11 cellular contexts compared by ENCODE assay signal in genomic region chr2:37599688-37600525, GRCh38.
DNase-seq lines count a peak whose midpoint lies in the region; ATAC-seq, FAIRE-seq and TF ChIP-seq lines count a peak whose summit lies in the region.
"Had no signal": no experiment of that assay in that cellular context is flagged by ENCODE, and none has a peak within 500 bp of the region (broad histone marks: within the 10 kb centered on the region; RNA-seq: fewer than 3 reads in every experiment).

No MANE protein-coding gene starts in this region.

- H3K27me3 ChIP-seq in H1 (replicated peaks in 1 of 4; ENCODE audit: control insufficient read depth in 3 of 4, extremely low read depth in 1 of 4, insufficient read depth in 3 of 4, low read length in 3 of 4) (no peaks in the 10 kb centered on the region), tibial artery (no peaks in the 10 kb centered on the region), Karpas-422 (ENCODE audit: low read length) (no peaks in the 10 kb centered on the region)

- H3K56ac ChIP-seq in H1 (replicated peaks; ENCODE audit: insufficient read length, low read depth, low read length), result no peak overlapping the region

- H3K23ac ChIP-seq in H1 (ENCODE audit: insufficient read length), result no peak overlapping the region

- H2AFZ ChIP-seq in H1 (ENCODE audit: low read length), result peak overlapping the region; percentile 62; the same call in 1 of the 2 replicates
- H2AFZ ChIP-seq in Karpas-422 (ENCODE audit: low read length), result no peak overlapping the region

- H3K4me3 ChIP-seq in H1 (ENCODE audit: extremely low read depth in 1 of 4, insufficient read depth in 2 of 4, low read depth in 3 of 4, low read length in 4 of 4) (no peak overlapping the region), tibial artery (no peak overlapping the region), Karpas-422 (ENCODE audit: low read length) (no peak overlapping the region)

- no peaks in the 10 kb centered on the region for H3K9me2 ChIP-seq in Karpas-422 (replicated peaks; ENCODE audit: insufficient read depth, low read length)

- TF ChIP-seq CTCF in H1 (IDR thresholded peaks at IDR 0.05; ENCODE audit: control extremely low read depth in 1 of 3, insufficient read depth in 1 of 3, low read depth in 1 of 3, low read length in 3 of 3) (no peak), osteocyte (IDR thresholded peaks at IDR 0.05) (no peak), tibial artery (IDR thresholded peaks at IDR 0.05) (no peak)

- H2BK20ac ChIP-seq in H1 (ENCODE audit: low read length), result no peak overlapping the region

- H4K20me1 ChIP-seq in H1 (replicated peaks in 1 of 2; ENCODE audit: control insufficient read depth in 1 of 2, insufficient read depth in 2 of 2, low read length in 2 of 2), result no peaks in the 10 kb centered on the region
- no peaks in the 10 kb centered on the region for H4K20me1 ChIP-seq in Karpas-422 (ENCODE audit: insufficient read depth, low read depth, low read length)

- H3K4me3 Mint-ChIP-seq in T-helper 1 cell treated with Interleukin-12 subunit alpha and Interleukin-12 subunit beta and Interleukin-4 antibody, amounts not matched to agents 30 μg/mL and 1 μg/mL, for 36 hours, result peak overlapping the region; percentile 58
- peak overlapping the region; percentile 80 for H3K4me3 Mint-ChIP-seq in activated CD8-positive, alpha-beta memory T cell treated with anti-CD3 and anti-CD28 coated beads, Interleukin-2, amount 10 ng/mL, durations not matched to agents 7 days and 5 days
- no peak overlapping the region for H3K4me3 Mint-ChIP-seq in osteocyte (ENCODE audit: unreplicated experiment)

- no peak overlapping the region for H3K27ac ChIP-seq in H1 (ENCODE audit: low read depth, low read length)
- no peak overlapping the region for H3K27ac ChIP-seq in tibial artery
- no peak overlapping the region for H3K27ac ChIP-seq in Karpas-422 (ENCODE audit: low read length)

- no peak overlapping the region for H3K4me2 ChIP-seq in H1 (ENCODE audit: insufficient read depth in 1 of 2, low read depth in 2 of 2, low read length in 2 of 2)
- no peak overlapping the region for H3K4me2 ChIP-seq in Karpas-422 (ENCODE audit: low read depth, low read length, poor library complexity, severe bottlenecking)

- H3K9ac ChIP-seq in H1 (replicated peaks in 1 of 4; ENCODE audit: extremely low read depth in 1 of 4, low read depth in 3 of 4, low read length in 3 of 4) (no peak overlapping the region), Karpas-422 (ENCODE audit: low read length) (no peak overlapping the region)

- no peak overlapping the region for H4K91ac ChIP-seq in H1 (replicated peaks; ENCODE audit: insufficient read length, low read length)

- no peak overlapping the region for H4K5ac ChIP-seq in H1 (ENCODE audit: insufficient read length, low read depth, low read length)

- no peak overlapping the region for H3K4ac ChIP-seq in H1 (replicated peaks; ENCODE audit: insufficient read length, low read depth, low read length)

- CTCF ChIA-PET in activated CD8-positive, alpha-beta memory T cell treated with anti-CD3 and anti-CD28 coated beads, Interleukin-2, amount 10 ng/mL, durations not matched to agents 7 days and 5 days (lab: Charles Lee), result interaction anchor here (0.6 to 2.3 kb wide), 9 partner anchors 10 to 674 kb away, joined by 3 to 9 read pairs (median 4); no protein-coding TSS in a partner anchor
- CTCF ChIA-PET in H1 (lab: Charles Lee; ENCODE audit: partially characterized antibody), result no interaction called here

- H4K8ac ChIP-seq in H1 (ENCODE audit: extremely low read depth, insufficient read depth, low read length), result no peak overlapping the region

- no peaks in the 10 kb centered on the region for H3K4me1 ChIP-seq in H1 (replicated peaks in 1 of 4; ENCODE audit: control insufficient read depth in 3 of 4, insufficient read depth in 4 of 4, low read length in 3 of 4)
- H3K4me1 ChIP-seq in tibial artery, result no peaks in the 10 kb centered on the region
- H3K4me1 ChIP-seq in Karpas-422 (ENCODE audit: low read length), result peaks cover 5% of the 10 kb centered on the region; the same call in 1 of the 2 replicates

- no peak overlapping the region for H2BK5ac ChIP-seq in H1 (ENCODE audit: low read depth, low read length)

- FAIRE-seq in H1 (lab: Jason Lieb, UNC), result no peak

- peak; percentile 85 for DNase-seq in activated CD8-positive, alpha-beta memory T cell treated with anti-CD3 and anti-CD28 coated beads, Interleukin-2, amount 10 ng/mL, durations not matched to agents 7 days and 5 days
- DNase-seq in H1 (ENCODE audit: low read depth in 1 of 2, low spot score in 2 of 2) (no peak), osteocyte (ENCODE audit: extremely low spot score, unreplicated experiment) (no peak), tibial artery (no peak), Karpas-422 (no peak)
- DNase-seq in stimulated activated CD8-positive, alpha-beta memory T cell treated with anti-CD3 and anti-CD28 coated beads, Interleukin-7, amount 100 ng/mL, for 4 hours (ENCODE audit: low read depth in 2 of 2), result peak; percentile 54 to 60
- DNase-seq: DMS53, NCI-H226 had no signal

- peaks cover 24% of the 10 kb centered on the region for H3K27me3 Mint-ChIP-seq in T-helper 1 cell treated with Interleukin-12 subunit alpha and Interleukin-12 subunit beta and Interleukin-4 antibody, amounts not matched to agents 30 μg/mL and 1 μg/mL, for 36 hours (ENCODE audit: low read depth)
- no peaks in the 10 kb centered on the region for H3K27me3 Mint-ChIP-seq in activated CD8-positive, alpha-beta memory T cell treated with anti-CD3 and anti-CD28 coated beads, Interleukin-2, amount 10 ng/mL, durations not matched to agents 7 days and 5 days
- H3K27me3 Mint-ChIP-seq in osteocyte (ENCODE audit: unreplicated experiment), result no peaks in the 10 kb centered on the region

- peaks cover 38% of the 10 kb centered on the region for H3K36me3 Mint-ChIP-seq in T-helper 1 cell treated with Interleukin-12 subunit alpha and Interleukin-12 subunit beta and Interleukin-4 antibody, amounts not matched to agents 30 μg/mL and 1 μg/mL, for 36 hours (ENCODE audit: low read depth)
- peaks cover 53% of the 10 kb centered on the region for H3K36me3 Mint-ChIP-seq in activated CD8-positive, alpha-beta memory T cell treated with anti-CD3 and anti-CD28 coated beads, Interleukin-2, amount 10 ng/mL, durations not matched to agents 7 days and 5 days
- no peaks in the 10 kb centered on the region for H3K36me3 Mint-ChIP-seq in osteocyte (ENCODE audit: unreplicated experiment)

- TF ChIP-seq RAD21 in H1 (IDR thresholded peaks at IDR 0.05 in 1 of 2, conservative IDR thresholded peaks at IDR 0.05 in 1 of 2; ENCODE audit: low read depth in 2 of 2, low read length in 2 of 2), result no peak

- no peak overlapping the region for H2AK5ac ChIP-seq in H1 (ENCODE audit: low read depth, low read length)

- H3K36me3 ChIP-seq in H1 (ENCODE audit: control insufficient read depth in 2 of 4, insufficient read depth in 4 of 4, low read length in 3 of 4) (no peaks in the 10 kb centered on the region), tibial artery (no peaks in the 10 kb centered on the region), Karpas-422 (ENCODE audit: insufficient read depth, low read length) (no peaks in the 10 kb centered on the region)

- no peak for TF ChIP-seq POLR2A in H1 (IDR thresholded peaks at IDR 0.05; ENCODE audit: control extremely low read depth in 1 of 2, low read depth in 2 of 2, low read length in 2 of 2)

- TF ChIP-seq EP300 in H1 (IDR thresholded peaks at IDR 0.05; ENCODE audit: borderline replicate concordance in 1 of 2, low read depth in 2 of 2, low read length in 2 of 2), result no peak

- peak overlapping the region; percentile 69 for H3K27ac Mint-ChIP-seq in T-helper 1 cell treated with Interleukin-12 subunit alpha and Interleukin-12 subunit beta and Interleukin-4 antibody, amounts not matched to agents 30 μg/mL and 1 μg/mL, for 36 hours
- H3K27ac Mint-ChIP-seq in activated CD8-positive, alpha-beta memory T cell treated with anti-CD3 and anti-CD28 coated beads, Interleukin-2, amount 10 ng/mL, durations not matched to agents 7 days and 5 days, result peak overlapping the region; percentile 86
- H3K27ac Mint-ChIP-seq in osteocyte (ENCODE audit: unreplicated experiment), result no peak overlapping the region

- POLR2A ChIA-PET in H1 (lab: Charles Lee; ENCODE audit: partially characterized antibody), result no interaction called here

- no peak overlapping the region for H2BK120ac ChIP-seq in H1 (replicated peaks; ENCODE audit: low read depth, low read length)

- no peak overlapping the region for H3K14ac ChIP-seq in H1 (ENCODE audit: insufficient read length)

- H3K18ac ChIP-seq in H1 (ENCODE audit: extremely low read depth, low read length), result no peak overlapping the region

- peaks cover 43% of the 10 kb centered on the region for H3K9me3 Mint-ChIP-seq in T-helper 1 cell treated with Interleukin-12 subunit alpha and Interleukin-12 subunit beta and Interleukin-4 antibody, amounts not matched to agents 30 μg/mL and 1 μg/mL, for 36 hours
- peaks cover 6% of the 10 kb centered on the region for H3K9me3 Mint-ChIP-seq in activated CD8-positive, alpha-beta memory T cell treated with anti-CD3 and anti-CD28 coated beads, Interleukin-2, amount 10 ng/mL, durations not matched to agents 7 days and 5 days (ENCODE audit: low read depth)
- no peaks in the 10 kb centered on the region for H3K9me3 Mint-ChIP-seq in osteocyte (ENCODE audit: unreplicated experiment)

- intact Hi-C loops in tibial artery (cut with DNase I; ENCODE audit: low total_unique reads), result no loop called here

- H3K23me2 ChIP-seq in H1 (ENCODE audit: low read depth, low read length), result no peaks in the 10 kb centered on the region; the same call in 1 of the 2 replicates

- H3K9me3 ChIP-seq in H1 (ENCODE audit: insufficient read depth in 2 of 2, low read depth in 1 of 2, low read length in 1 of 2), result no peaks in the 10 kb centered on the region
- H3K9me3 ChIP-seq in tibial artery, result no peaks in the 10 kb centered on the region
- H3K9me3 ChIP-seq in Karpas-422 (ENCODE audit: low read length), result no peaks in the 10 kb centered on the region

- 92% methylated on average over 17 of the region's 17 CpGs; no CpG with 5 or more reads in 1 of the 2 experiments for WGBS in H1 (ENCODE audit: extremely low coverage in 1 of 2, insufficient coverage in 1 of 2, insufficient read length in 1 of 2, insufficient replicate concordance in 2 of 2, low coverage in 1 of 2, low lambda C conversion rate in 2 of 2, missing lambda C conversion rate in 1 of 2), 2 experiments

- no peaks in the 10 kb centered on the region for H3K79me1 ChIP-seq in H1 (ENCODE audit: low read depth, low read length)

- no peaks in the 10 kb centered on the region for H3K79me2 ChIP-seq in H1 (ENCODE audit: control insufficient read depth in 1 of 2, insufficient read depth in 2 of 2, low read length in 2 of 2)
- no peaks in the 10 kb centered on the region for H3K79me2 ChIP-seq in Karpas-422 (ENCODE audit: low read length)

- peak; percentile 84 for ATAC-seq in activated CD8-positive, alpha-beta memory T cell treated with anti-CD3 and anti-CD28 coated beads, Interleukin-2, amount 10 ng/mL, durations not matched to agents 7 days and 5 days
- ATAC-seq: left lobe of liver, SK-N-SH treated with all-trans-retinoic acid at 6 μM for 48 hours had no signal

- H2BK15ac ChIP-seq in H1 (ENCODE audit: low read length), result no peak overlapping the region

- peaks cover 40% of the 10 kb centered on the region for H3K4me1 Mint-ChIP-seq in T-helper 1 cell treated with Interleukin-12 subunit alpha and Interleukin-12 subunit beta and Interleukin-4 antibody, amounts not matched to agents 30 μg/mL and 1 μg/mL, for 36 hours (ENCODE audit: low read depth)
- H3K4me1 Mint-ChIP-seq in activated CD8-positive, alpha-beta memory T cell treated with anti-CD3 and anti-CD28 coated beads, Interleukin-2, amount 10 ng/mL, durations not matched to agents 7 days and 5 days, result peaks cover 53% of the 10 kb centered on the region
- peaks cover 14% of the 10 kb centered on the region for H3K4me1 Mint-ChIP-seq in osteocyte (ENCODE audit: unreplicated experiment)

- H2BK12ac ChIP-seq in H1 (ENCODE audit: low read depth, low read length), result no peak overlapping the region

Comparison
In these comparisons a context has a peak if more than half of its experiments do, and no peak if none do; other contexts are left out.
1. DNase-seq: peak in activated CD8-positive, alpha-beta memory T cell treated with anti-CD3 and anti-CD28 coated beads, Interleukin-2, amount 10 ng/mL, durations not matched to agents 7 days and 5 days (single experiment) and stimulated activated CD8-positive, alpha-beta memory T cell treated with anti-CD3 and anti-CD28 coated beads, Interleukin-7, amount 100 ng/mL, for 4 hours (2 of 2); none in H1 (0 of 2), osteocyte (single experiment), tibial artery (0 of 2) and Karpas-422 (single experiment).